37 cellular contexts compared by ENCODE assay signal in genomic region chr14:34243001-34243400, GRCh38.
"Had no signal": no experiment of that assay in that cellular context is flagged by ENCODE, and none has a peak within 500 bp of the region (broad histone marks: within the 10 kb centered on the region; RNA-seq: fewer than 3 reads in every experiment).

No MANE protein-coding gene starts in this region.

- H3K9me3 ChIP-seq: adrenal gland, body of pancreas, breast epithelium had no signal

- H3K4me1 ChIP-seq: adrenal gland, body of pancreas, breast epithelium had no signal

- DNase-seq: activated CD4-positive, alpha-beta memory T cell treated with anti-CD3 and anti-CD28 coated beads, Interleukin-2, amount 10 ng/mL, durations not matched to agents 7 days and 5 days; activated CD4-positive, alpha-beta T cell treated with anti-CD3 and anti-CD28 coated beads for 1 hour; activated CD4-positive, alpha-beta T cell treated with anti-CD3 and anti-CD28 coated beads for 36 hours; activated CD4-positive, alpha-beta T cell treated with anti-CD3 and anti-CD28 coated beads for 48 hours; activated CD4-positive, alpha-beta T cell treated with anti-CD3 and anti-CD28 coated beads, Interleukin-2, amount 10 ng/mL, durations not matched to agents 7 days and 5 days; activated CD4-positive, alpha-beta T cell treated with anti-CD3 and anti-CD28 coated beads, Interleukin-2, amount 50 U/mL, for 48 hours; activated CD4-positive, CD25-positive, alpha-beta regulatory T cell; activated CD8-positive, alpha-beta memory T cell treated with anti-CD3 and anti-CD28 coated beads for 24 hours; activated CD8-positive, alpha-beta memory T cell treated with anti-CD3 and anti-CD28 coated beads, Interleukin-2, amount 10 ng/mL, durations not matched to agents 7 days and 5 days; activated CD8-positive, alpha-beta memory T cell treated with anti-CD3 and anti-CD28 coated beads, Interleukin-2, amount 50 U/mL, for 48 hours; activated CD8-positive, alpha-beta T cell treated with anti-CD3 and anti-CD28 coated beads, Interleukin-2, amount 10 ng/mL, durations not matched to agents 7 days and 5 days; activated effector memory CD4-positive, alpha-beta T cell treated with anti-CD3 and anti-CD28 coated beads, Interleukin-2, amount 50 U/mL, for 16 hours; activated gamma-delta T cell treated with Interleukin-2 at 50 U/mL for 16 hours; activated naive CD4-positive, alpha-beta T cell; activated naive CD4-positive, alpha-beta T cell treated with anti-CD3 and anti-CD28 coated beads for 36 hours; activated naive CD4-positive, alpha-beta T cell treated with anti-CD3 and anti-CD28 coated beads, Interleukin-2, amount 50 U/mL, for 16 hours; activated naive CD8-positive, alpha-beta T cell treated with anti-CD3 and anti-CD28 coated beads for 36 hours; activated T-cell treated with anti-CD3 and anti-CD28 coated beads, Interleukin-2, amount 50 U/mL, for 1 hour; activated T-cell treated with anti-CD3 and anti-CD28 coated beads, Interleukin-2, amount 50 U/mL, for 4 hours; activated T-cell treated with anti-CD3 and anti-CD28 coated beads, Interleukin-2, amount 50 U/mL, for 72 hours; adrenal gland; amniotic stem cell; aorta; body of pancreas; brain microvascular endothelial cell; central memory CD4-positive, alpha-beta T cell; T-helper 1 cell; T-helper 2 cell; T-helper 9 cell; WERI-Rb-1 had no signal

- FAIRE-seq: astrocyte, TTC549 had no signal

- H3K36me3 ChIP-seq: adrenal gland, brain microvascular endothelial cell, breast epithelium, WERI-Rb-1 had no signal

- H3K4me3 ChIP-seq: adrenal gland, body of pancreas, breast epithelium had no signal

- H3K27ac ChIP-seq: adrenal gland, body of pancreas, brain microvascular endothelial cell, breast epithelium, WERI-Rb-1 had no signal

- H3K27me3 ChIP-seq: adrenal gland, body of pancreas, brain microvascular endothelial cell, breast epithelium had no signal

- ATAC-seq: activated CD4-positive, alpha-beta T cell treated with anti-CD3 and anti-CD28 coated beads for 36 hours; activated CD4-positive, CD25-positive, alpha-beta regulatory T cell treated with anti-CD3 and anti-CD28 coated beads, Interleukin-2, amount 50 U/mL, for 24 hours; activated CD8-positive, alpha-beta memory T cell treated with anti-CD3 and anti-CD28 coated beads, Interleukin-2, amount 10 ng/mL, durations not matched to agents 7 days and 5 days; activated CD8-positive, alpha-beta T cell treated with anti-CD3 and anti-CD28 coated beads, Interleukin-2, amount 10 ng/mL, durations not matched to agents 7 days and 5 days; activated naive CD4-positive, alpha-beta T cell treated with anti-CD3 and anti-CD28 coated beads, Interleukin-2, amount 50 U/mL, for 72 hours; activated T-cell treated with anti-CD3 and anti-CD28 coated beads, Interleukin-2, amount 50 U/mL, for 4 hours; activated T-cell treated with anti-CD3 and anti-CD28 coated beads, Interleukin-2, amount 50 U/mL, for 72 hours; activated T-helper 17 cell treated with anti-CD3 and anti-CD28 coated beads, Interleukin-2, amount 50 U/mL, for 72 hours; body of pancreas; WTC11 had no signal
